In genomic region chr5:74578356-74579044, GRCh38 we compare ENCODE assay signal across 12 cellular contexts.
DNase-seq lines count a peak whose midpoint lies in the region; ATAC-seq and TF ChIP-seq lines count a peak whose summit lies in the region.
"Had no signal": no experiment of that assay in that cellular context is flagged by ENCODE, and none has a peak within 500 bp of the region (broad histone marks: within the 10 kb centered on the region; RNA-seq: fewer than 3 reads in every experiment).

No MANE protein-coding gene starts in this region.

- no peak overlapping the region for H3K4me3 Mint-ChIP-seq in CD8-positive, alpha-beta T cell
- H3K4me3 Mint-ChIP-seq in activated naive CD8-positive, alpha-beta T cell, result no peak overlapping the region
- H3K4me3 Mint-ChIP-seq: mesothelial cell of epicardium had no signal

- H3K27ac Mint-ChIP-seq in CD8-positive, alpha-beta T cell, result peak overlapping the region; percentile 24
- peak overlapping the region; percentile 76 for H3K27ac Mint-ChIP-seq in activated naive CD8-positive, alpha-beta T cell
- H3K27ac Mint-ChIP-seq: mesothelial cell of epicardium had no signal

- ATAC-seq in CD8-positive, alpha-beta T cell, result no peak
- peak; percentile 36 for ATAC-seq in GM18870 (IDR thresholded peaks at IDR 0.05; ENCODE audit: unreplicated experiment)
- ATAC-seq in HG02973 (IDR thresholded peaks at IDR 0.05; ENCODE audit: unreplicated experiment), result peak; percentile 35
- no peak for ATAC-seq in HG03159 (IDR thresholded peaks at IDR 0.05; ENCODE audit: unreplicated experiment)
- ATAC-seq: heart left ventricle had no signal

- CTCF ChIA-PET in CD8-positive, alpha-beta T cell (lab: Charles Lee), result no interaction called here

- no peaks in the 10 kb centered on the region for H3K27me3 ChIP-seq in CD8-positive, alpha-beta T cell (ENCODE audit: insufficient read depth, low read length)
- H3K27me3 ChIP-seq: BLaER1, heart left ventricle had no signal

- no peak overlapping the region for H3K4me3 ChIP-seq in CD8-positive, alpha-beta T cell (ENCODE audit: low read depth, low read length)
- H3K4me3 ChIP-seq: BLaER1, heart left ventricle had no signal

- peaks cover 28% of the 10 kb centered on the region for H3K4me1 Mint-ChIP-seq in CD8-positive, alpha-beta T cell (ENCODE audit: low read depth)
- H3K4me1 Mint-ChIP-seq in activated naive CD8-positive, alpha-beta T cell (ENCODE audit: low read depth), result peaks cover 30% of the 10 kb centered on the region

- POLR2A ChIA-PET in CD8-positive, alpha-beta T cell (lab: Charles Lee), result no interaction called here

- H3K9me3 ChIP-seq in CD8-positive, alpha-beta T cell (ENCODE audit: low read length), result no peaks in the 10 kb centered on the region
- H3K9me3 ChIP-seq: BLaER1, heart left ventricle had no signal

- H3K27me3 Mint-ChIP-seq in CD8-positive, alpha-beta T cell (ENCODE audit: low read depth), result no peaks in the 10 kb centered on the region
- H3K27me3 Mint-ChIP-seq in activated naive CD8-positive, alpha-beta T cell, result peaks cover 2% of the 10 kb centered on the region

- H3K9me3 Mint-ChIP-seq in CD8-positive, alpha-beta T cell, result no peaks in the 10 kb centered on the region
- H3K9me3 Mint-ChIP-seq in activated naive CD8-positive, alpha-beta T cell (ENCODE audit: low read depth), result no peaks in the 10 kb centered on the region
- H3K9me3 Mint-ChIP-seq: mesothelial cell of epicardium had no signal

- TF ChIP-seq CTCF in CD8-positive, alpha-beta T cell (IDR thresholded peaks at IDR 0.05), result no peak

- no peaks in the 10 kb centered on the region for H3K36me3 ChIP-seq in CD8-positive, alpha-beta T cell (ENCODE audit: insufficient read depth, low read length)
- H3K36me3 ChIP-seq: BLaER1, heart left ventricle had no signal

- no peak overlapping the region for H3K27ac ChIP-seq in CD8-positive, alpha-beta T cell (ENCODE audit: low read depth, low read length)
- H3K27ac ChIP-seq: BLaER1, heart left ventricle had no signal

- intact Hi-C loops in CD8-positive, alpha-beta T cell (cut with DNase I, micrococcal nuclease), result no loop called here

- no peaks in the 10 kb centered on the region for H3K36me3 Mint-ChIP-seq in CD8-positive, alpha-beta T cell
- peaks cover 2% of the 10 kb centered on the region for H3K36me3 Mint-ChIP-seq in activated naive CD8-positive, alpha-beta T cell
- H3K36me3 Mint-ChIP-seq: mesothelial cell of epicardium had no signal

- H3K4me1 ChIP-seq in CD8-positive, alpha-beta T cell (ENCODE audit: insufficient read depth, low read length), result peaks cover 23% of the 10 kb centered on the region

- DNase-seq in CD8-positive, alpha-beta T cell, result no peak
- DNase-seq in SHP77 treated with DMSO at 0.1 percent for 48 hours (lab: John Stamatoyannopoulos, UW) (no peak), retina (no peak)
- DNase-seq in central memory CD4-positive, alpha-beta T cell, result no peak
- DNase-seq: heart left ventricle, NCI-H524 treated with DMSO at 0.1 percent for 48 hours had no signal

Comparison
In these comparisons a context has a peak if more than half of its experiments do, and no peak if none do; other contexts are left out.
1. ATAC-seq: peak in GM18870 (single experiment) and HG02973 (single experiment); none in CD8-positive, alpha-beta T cell (single experiment) and HG03159 (single experiment).